In the genomic region with DNA sequence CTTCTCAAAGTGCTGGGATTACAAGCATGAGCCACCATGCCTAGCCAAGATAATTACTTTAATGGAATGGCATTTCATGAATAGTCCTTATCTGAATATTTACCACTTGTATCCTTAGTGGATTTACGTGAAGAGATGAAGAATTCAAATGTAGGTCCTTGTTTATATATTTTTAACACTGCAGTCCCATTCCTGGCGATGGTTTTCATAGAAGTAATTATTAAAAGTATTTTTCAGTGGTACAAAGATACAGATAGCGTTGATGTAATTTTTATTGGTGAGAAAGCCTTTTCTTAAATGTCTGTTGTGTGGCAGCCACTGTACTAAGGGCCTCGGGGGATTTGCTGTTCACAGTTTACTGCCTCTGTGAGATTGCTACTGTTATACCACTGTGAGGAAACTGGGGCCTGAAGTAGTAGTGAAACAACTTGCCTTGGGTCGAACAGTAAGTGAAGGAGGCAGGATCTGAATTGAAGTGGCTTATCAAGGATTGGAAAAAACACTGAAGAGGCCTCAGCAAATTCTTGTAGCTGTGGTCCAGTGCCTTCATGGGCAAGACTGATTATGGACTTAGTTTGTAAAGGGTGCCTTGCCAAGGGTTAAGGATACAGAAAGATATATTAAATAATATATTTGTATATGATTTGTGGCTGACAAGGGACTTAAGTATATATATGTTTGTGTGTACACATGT, we compare ENCODE assay signal across 11 cellular contexts.
A peak's percentile ranks its signal among the peaks of the same experiment; 100 is the strongest.
DNase-seq lines count a peak whose midpoint lies in the region; ATAC-seq, FAIRE-seq and TF ChIP-seq lines count a peak whose summit lies in the region.
"Had no signal": no experiment of that assay in that cellular context is flagged by ENCODE, and none has a peak within 500 bp of the region (broad histone marks: within the 10 kb centered on the region; RNA-seq: fewer than 3 reads in every experiment).

No MANE protein-coding gene starts in this region.

- no peak for TF ChIP-seq POLR2A in prostate gland (IDR thresholded peaks at IDR 0.05)

- H3K4me1 ChIP-seq in prostate gland (replicated peaks): no peaks in the 10 kb centered on the region
- peaks cover 0 to 2% of the 10 kb centered on the region in 2 donors for H3K4me1 ChIP-seq in small intestine (ENCODE audit: control insufficient read depth in 2 of 2, insufficient read depth in 1 of 2, low read depth in 1 of 2, low read length in 1 of 2)

- no peaks in the 10 kb centered on the region for H3K9me3 ChIP-seq in prostate gland
- H3K9me3 ChIP-seq in small intestine (ENCODE audit: control insufficient read depth, low read depth): no peaks in the 10 kb centered on the region

- WGBS in prostate gland: 54% methylated on average over 5 of the region's 5 CpGs
- 76 to 89% (median 77%) methylated on average over 5 of the region's 5 CpGs for WGBS in small intestine, 3 donors

- DNase-seq in nephron progenitor cell: no peak
- DNase-seq in prostate gland (ENCODE audit: low spot score): no peak
- DNase-seq in cerebellar cortex (ENCODE audit: low spot score): no peak
- no peak for DNase-seq in effector memory CD8-positive, alpha-beta T cell
- DNase-seq in small intestine: no peak
- DNase-seq: head of caudate nucleus; KBM-7; stimulated activated naive CD8-positive, alpha-beta T cell treated with anti-CD3 and anti-CD28 coated beads, Interleukin-15, amount 100 ng/mL, for 72 hours had no signal

- FAIRE-seq in small intestine (lab: Jason Lieb, UNC): no peak

- H3K27ac ChIP-seq in prostate gland (no peak overlapping the region), small intestine (ENCODE audit: low read depth in 1 of 2, low read length in 1 of 2) (peak overlapping the region in 1 of 2 donors; percentile 27)

- H3K4me3 ChIP-seq in prostate gland: no peak overlapping the region
- no peak overlapping the region for H3K4me3 ChIP-seq in small intestine (ENCODE audit: low read depth in 1 of 2, low read length in 2 of 2)

- no peaks in the 10 kb centered on the region for H3K9me3 Mint-ChIP-seq in nephron progenitor cell
- H3K9me3 Mint-ChIP-seq in effector memory CD8-positive, alpha-beta T cell: no peaks in the 10 kb centered on the region
- H3K9me3 Mint-ChIP-seq: stimulated activated naive CD8-positive, alpha-beta T cell treated with anti-CD3 and anti-CD28 coated beads, Interleukin-15, amount 100 ng/mL, for 72 hours had no signal

- peak overlapping the region; percentile 32 for H3K27ac Mint-ChIP-seq in nephron progenitor cell
- no peak overlapping the region for H3K27ac Mint-ChIP-seq in effector memory CD8-positive, alpha-beta T cell
- H3K27ac Mint-ChIP-seq: stimulated activated naive CD8-positive, alpha-beta T cell treated with anti-CD3 and anti-CD28 coated beads, Interleukin-15, amount 100 ng/mL, for 72 hours had no signal

- intact Hi-C loops in prostate gland (cut with DNase I): no loop called here

- no peak overlapping the region for H3K4me3 Mint-ChIP-seq in nephron progenitor cell
- no peak overlapping the region for H3K4me3 Mint-ChIP-seq in effector memory CD8-positive, alpha-beta T cell
- H3K4me3 Mint-ChIP-seq: stimulated activated naive CD8-positive, alpha-beta T cell treated with anti-CD3 and anti-CD28 coated beads, Interleukin-15, amount 100 ng/mL, for 72 hours had no signal

- H3K4me1 Mint-ChIP-seq in nephron progenitor cell: peaks cover 10% of the 10 kb centered on the region
- H3K4me1 Mint-ChIP-seq in effector memory CD8-positive, alpha-beta T cell (ENCODE audit: low read depth in 2 of 2): no peaks in the 10 kb centered on the region
- H3K4me1 Mint-ChIP-seq: stimulated activated naive CD8-positive, alpha-beta T cell treated with anti-CD3 and anti-CD28 coated beads, Interleukin-15, amount 100 ng/mL, for 72 hours had no signal

- H3K27me3 ChIP-seq in prostate gland (replicated peaks; ENCODE audit: insufficient read depth) (no peaks in the 10 kb centered on the region), small intestine (ENCODE audit: control insufficient read depth in 2 of 2, insufficient read depth in 2 of 2, low read length in 2 of 2) (no peaks in the 10 kb centered on the region)

- H3K36me3 ChIP-seq in prostate gland (no peaks in the 10 kb centered on the region), small intestine (ENCODE audit: control insufficient read depth in 2 of 2, insufficient read depth in 2 of 2, low read length in 2 of 2) (no peaks in the 10 kb centered on the region)

- no peak for TF ChIP-seq CTCF in nephron progenitor cell (IDR thresholded peaks at IDR 0.05)
- no peak for TF ChIP-seq CTCF in prostate gland (IDR thresholded peaks at IDR 0.05)

- ATAC-seq in GM18907 (IDR thresholded peaks at IDR 0.05; ENCODE audit: unreplicated experiment) (peak; percentile 72), HG02642 (IDR thresholded peaks at IDR 0.05; ENCODE audit: poor library complexity, unreplicated experiment) (peak; percentile 70), HG03469 (IDR thresholded peaks at IDR 0.05; ENCODE audit: unreplicated experiment) (peak; percentile 75)
- ATAC-seq in effector memory CD8-positive, alpha-beta T cell (replicated peaks): no peak
- ATAC-seq: stimulated activated naive CD8-positive, alpha-beta T cell treated with anti-CD3 and anti-CD28 coated beads, Interleukin-15, amount 100 ng/mL, for 72 hours had no signal

- H3K36me3 Mint-ChIP-seq in nephron progenitor cell (ENCODE audit: low read depth): peaks cover 57% of the 10 kb centered on the region
- H3K36me3 Mint-ChIP-seq in effector memory CD8-positive, alpha-beta T cell (ENCODE audit: insufficient read depth): no peaks in the 10 kb centered on the region

- H3K27me3 Mint-ChIP-seq in nephron progenitor cell (ENCODE audit: low read depth, poor library complexity): no peaks in the 10 kb centered on the region
- H3K27me3 Mint-ChIP-seq in effector memory CD8-positive, alpha-beta T cell: peaks cover 30 to 35% of the 10 kb centered on the region in 2 donors
